In genomic region chr12:6178981-6179761, GRCh38 we compare ENCODE assay signal across 10 cellular contexts. TPM values are rescaled to one million over a fixed set of nuclear protein-coding genes. Genes with fewer than 3 reads are reported as not detected.
A peak's percentile ranks its signal among the peaks of the same experiment; 100 is the strongest.
DNase-seq lines count a peak whose midpoint lies in the region; ATAC-seq and TF ChIP-seq lines count a peak whose summit lies in the region.
"Had no signal": no experiment of that assay in that cellular context is flagged by ENCODE, and none has a peak within 500 bp of the region (broad histone marks: within the 10 kb centered on the region; RNA-seq: fewer than 3 reads in every experiment).

No MANE protein-coding gene starts in this region.

- no peak for ATAC-seq in stimulated activated naive B cell treated with anti-CD40 and anti-IgM and Interleukin-4, amounts not matched to agents 10 μg/mL and 1 μg/mL and 100 μg/mL, for 72 hours (replicated peaks)
- ATAC-seq in GM18870 (IDR thresholded peaks at IDR 0.05; ENCODE audit: unreplicated experiment) (no peak), GM18505 (IDR thresholded peaks at IDR 0.05; ENCODE audit: unreplicated experiment) (no peak)

- H3K4me3 ChIP-seq in HFF-Myc (replicated peaks; ENCODE audit: low read depth, low read length) (no peak overlapping the region), brain microvascular endothelial cell (ENCODE audit: low read depth, low read length) (no peak overlapping the region), stomach (no peak overlapping the region)

- TF ChIP-seq POLR2A in stomach (IDR thresholded peaks at IDR 0.05), result no peak
- TF ChIP-seq POLR2A in GM18505 (IDR thresholded peaks at IDR 0.05; ENCODE audit: borderline replicate concordance, extremely low read depth, insufficient read depth, insufficient read length), result no peak

- intact Hi-C loops in stomach (cut with DNase I; ENCODE audit: low total_unique reads), result no loop called here

- no peak for TF ChIP-seq EP300 in stomach (IDR thresholded peaks at IDR 0.05)

- TF ChIP-seq CTCF in HFF-Myc (IDR thresholded peaks at IDR 0.05; ENCODE audit: low read depth, low read length, missing control alignments) (peak; percentile 18), brain microvascular endothelial cell (IDR thresholded peaks at IDR 0.05; ENCODE audit: low read depth, low read length, missing control alignments) (peak; percentile 54), stomach (IDR thresholded peaks at IDR 0.05) (no peak)

- H3K27me3 Mint-ChIP-seq in stimulated activated naive B cell treated with anti-CD40 and anti-IgM and Interleukin-4, amounts not matched to agents 10 μg/mL and 1 μg/mL and 100 μg/mL, for 72 hours, result peaks cover 9 to 26% of the 10 kb centered on the region in 2 donors

- H3K27me3 ChIP-seq in brain microvascular endothelial cell (replicated peaks) (no peaks in the 10 kb centered on the region), stomach (no peaks in the 10 kb centered on the region)

- H3K9me3 ChIP-seq in stomach, result no peaks in the 10 kb centered on the region

- no peak for DNase-seq in HFF-Myc (ENCODE audit: extremely low read depth, low read depth)
- DNase-seq in brain microvascular endothelial cell, result peak; percentile 48
- peak; percentile 68 for DNase-seq in left kidney (ENCODE audit: low read depth, low spot score)
- DNase-seq in stomach, result no peak
- DNase-seq in stimulated activated naive B cell treated with anti-CD40 and anti-IgM and Interleukin-4, amounts not matched to agents 10 μg/mL and 1 μg/mL and 100 μg/mL, for 72 hours, result no peak
- DNase-seq in midbrain (lab: John Stamatoyannopoulos, UW), result no peak
- DNase-seq: effector memory CD4-positive, alpha-beta T cell; NCI-H1105 had no signal

- in situ Hi-C loops in brain microvascular endothelial cell (cut with HindIII; ENCODE audit: low pct_ligation_motif_present, low sequenced_read_pairs), result no loop called here

- peaks cover 21 to 52% (median 41%) of the 10 kb centered on the region in 4 donors for H3K4me1 ChIP-seq in stomach

- H3K36me3 ChIP-seq in brain microvascular endothelial cell (replicated peaks), result no peaks in the 10 kb centered on the region
- H3K36me3 ChIP-seq in stomach, result no peaks in the 10 kb centered on the region

- H3K27ac Mint-ChIP-seq in stimulated activated naive B cell treated with anti-CD40 and anti-IgM and Interleukin-4, amounts not matched to agents 10 μg/mL and 1 μg/mL and 100 μg/mL, for 72 hours, result no peak overlapping the region

- H3K36me3 Mint-ChIP-seq in stimulated activated naive B cell treated with anti-CD40 and anti-IgM and Interleukin-4, amounts not matched to agents 10 μg/mL and 1 μg/mL and 100 μg/mL, for 72 hours, result no peaks in the 10 kb centered on the region

- H3K9me3 Mint-ChIP-seq in stimulated activated naive B cell treated with anti-CD40 and anti-IgM and Interleukin-4, amounts not matched to agents 10 μg/mL and 1 μg/mL and 100 μg/mL, for 72 hours, result no peaks in the 10 kb centered on the region

- WGBS in stomach, 5 donors, result 67 to 73% (median 70%) methylated on average over 10 of the region's 10 CpGs

- H3K4me3 Mint-ChIP-seq in stimulated activated naive B cell treated with anti-CD40 and anti-IgM and Interleukin-4, amounts not matched to agents 10 μg/mL and 1 μg/mL and 100 μg/mL, for 72 hours, result no peak overlapping the region

- no peak overlapping the region for H3K27ac ChIP-seq in brain microvascular endothelial cell
- H3K27ac ChIP-seq in stomach, result peak overlapping the region in 4 of 5 donors; percentile 66 to 81 (median 76)

- peaks cover 5 to 10% of the 10 kb centered on the region in 2 donors for H3K4me1 Mint-ChIP-seq in stimulated activated naive B cell treated with anti-CD40 and anti-IgM and Interleukin-4, amounts not matched to agents 10 μg/mL and 1 μg/mL and 100 μg/mL, for 72 hours

RNA-seq across cellular contexts. Expression of gene CD9, which starts 21.0 kb away (rescaled TPM):
- total RNA-seq in stomach, result 100 to 1,000 TPM in 3 of 5 donors, 10 to 100 TPM in 2; 68.1 to 297 (median 154) TPM
- 100 to 1,000 TPM in 2 of 3 donors, 10 to 100 TPM in 1; 51.0 to 421 (median 124) TPM for polyA plus RNA-seq in stomach

RNA-seq across cellular contexts. Expression of gene VWF, which starts 54.7 kb away (rescaled TPM):
- total RNA-seq in stomach, result 100 to 1,000 TPM in 1 of 5 donors, 10 to 100 TPM in 4; 49.0 to 103 (median 69.6) TPM
- polyA plus RNA-seq in stomach, result 10 to 100 TPM in 1 of 3 donors, 1 to 10 TPM in 2; 3.1 to 22.7 (median 3.2) TPM

Comparison
In these comparisons a context has a peak if more than half of its experiments do, and no peak if none do; other contexts are left out.
1. DNase-seq: peak in brain microvascular endothelial cell (single experiment) and left kidney (single experiment); none in HFF-Myc (single experiment), stomach (single experiment), stimulated activated naive B cell treated with anti-CD40 and anti-IgM and Interleukin-4, amounts not matched to agents 10 μg/mL and 1 μg/mL and 100 μg/mL, for 72 hours (single experiment) and midbrain (single experiment).
2. CTCF ChIP-seq: peak in HFF-Myc (single experiment) and brain microvascular endothelial cell (single experiment); none in stomach (0 of 7).